ENCODE assay signal across 27 cellular contexts in the genomic region with DNA sequence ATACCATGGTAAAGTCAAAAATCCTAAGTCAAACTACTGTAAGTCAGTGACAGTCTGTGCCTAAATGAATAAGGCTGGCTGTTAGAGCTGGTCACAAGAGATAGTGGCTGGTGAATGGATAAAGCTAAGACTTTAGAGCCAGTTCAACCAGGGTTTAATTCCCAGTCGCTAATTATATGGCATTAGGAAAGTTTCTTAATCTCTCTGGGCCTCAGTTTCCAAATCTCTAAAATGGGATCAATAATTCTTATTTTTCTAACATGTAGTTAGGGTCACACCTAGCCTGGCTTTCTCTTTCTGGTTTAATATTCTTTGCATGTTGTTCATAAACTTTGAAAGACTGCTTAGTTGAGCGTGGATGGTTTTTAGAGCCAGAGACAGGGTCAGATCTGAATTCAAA.
"Had no signal": no experiment of that assay in that cellular context is flagged by ENCODE, and none has a peak within 500 bp of the region (broad histone marks: within the 10 kb centered on the region; RNA-seq: fewer than 3 reads in every experiment).

No MANE protein-coding gene starts in this region.

- H3K27ac ChIP-seq: colonic mucosa, coronary artery, dorsolateral prefrontal cortex, epithelial cell of prostate, esophagus muscularis mucosa, esophagus squamous epithelium, foreskin keratinocyte, gastrocnemius medialis, gastroesophageal sphincter, heart left ventricle, heart right ventricle had no signal

- DNase-seq: colonic mucosa; cortex of kidney; dermis blood vessel endothelial cell; dorsolateral prefrontal cortex; effector CD4-positive, alpha-beta T cell; effector CD8-positive, alpha-beta T cell; effector memory CD4-positive, alpha-beta T cell; effector memory CD8-positive, alpha-beta T cell; endodermal cell; esophagus squamous epithelium; foreskin fibroblast; foreskin keratinocyte; foreskin melanocyte; gastrocnemius medialis; glutamatergic neuron; head of caudate nucleus; heart left ventricle; heart right ventricle had no signal

- ATAC-seq: effector memory CD8-positive, alpha-beta T cell; esophagus mucosa; foreskin keratinocyte; gastrocnemius medialis; gastroesophageal sphincter; heart left ventricle; heart right ventricle had no signal

- H3K9me3 ChIP-seq: colonic mucosa, esophagus muscularis mucosa, esophagus squamous epithelium, gastrocnemius medialis, gastroesophageal sphincter had no signal

- FAIRE-seq: colon, endometrium, endothelial cell of umbilical vein, frontal cortex had no signal

- H3K36me3 ChIP-seq: colonic mucosa had no signal

- H3K4me3 ChIP-seq: colonic mucosa, coronary artery, dorsolateral prefrontal cortex, esophagus muscularis mucosa, esophagus squamous epithelium, gastrocnemius medialis, gastroesophageal sphincter, heart left ventricle, heart right ventricle had no signal

- H3K27me3 ChIP-seq: colonic mucosa, dorsolateral prefrontal cortex, esophagus muscularis mucosa, esophagus squamous epithelium, foreskin keratinocyte, gastrocnemius medialis, gastroesophageal sphincter, heart left ventricle, heart right ventricle had no signal

- H3K4me1 ChIP-seq: colonic mucosa, foreskin keratinocyte, gastrocnemius medialis, gastroesophageal sphincter, heart right ventricle had no signal
